39 cellular contexts compared by ENCODE assay signal in the genomic region with DNA sequence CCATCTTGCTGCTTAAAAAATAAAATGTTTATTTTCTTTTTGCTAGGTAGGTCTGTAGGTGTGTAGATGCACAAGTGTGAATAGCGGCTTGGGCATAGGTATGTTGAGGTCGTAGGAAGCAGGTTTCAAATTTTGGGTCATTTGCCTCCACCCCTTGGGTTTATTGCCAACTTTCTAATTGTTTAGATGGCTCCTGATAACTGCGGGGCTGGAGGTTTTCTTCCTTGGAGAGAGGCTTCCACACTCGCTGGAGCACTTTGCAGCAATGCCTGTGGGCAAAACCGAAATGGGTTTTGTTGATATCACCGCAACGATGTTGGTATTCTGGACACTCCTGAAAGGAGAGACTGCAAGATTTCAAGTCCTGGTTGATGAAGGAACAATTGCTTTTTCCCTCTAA. TPM values are rescaled to one million over a fixed set of nuclear protein-coding genes. Genes with fewer than 3 reads are reported as not detected.
"Had no signal": no experiment of that assay in that cellular context is flagged by ENCODE, and none has a peak within 500 bp of the region (broad histone marks: within the 10 kb centered on the region; RNA-seq: fewer than 3 reads in every experiment).

No MANE protein-coding gene starts in this region.

- H3K9me3 ChIP-seq: MG63 had no signal

- H3K36me3 ChIP-seq: MG63 had no signal

- H3K4me3 ChIP-seq: MG63 had no signal

- DNase-seq: Karpas-422, Kasumi-1, MG63, MM.1S, MV-4-11, NCI-H1048, NCI-H1092, NCI-H1092 treated with DMSO at 0.1 percent for 48 hours, NCI-H1105, NCI-H1105 treated with DMSO at 0.1 percent for 48 hours, NCI-H1417, NCI-H1417 treated with DMSO at 0.1 percent for 48 hours, NCI-H1436, NCI-H1436 treated with DMSO at 0.1 percent for 48 hours, NCI-H146, NCI-H1694, NCI-H1694 treated with DMSO at 0.1 percent for 48 hours, NCI-H187, NCI-H187 treated with DMSO at 0.1 percent for 48 hours, NCI-H1930, NCI-H2029, NCI-H2029 treated with DMSO at 0.1 percent for 48 hours, NCI-H2081, NCI-H2081 treated with DMSO at 0.1 percent for 48 hours, NCI-H2107, NCI-H2171, NCI-H2171 treated with DMSO at 0.1 percent for 48 hours, NCI-H2227 treated with DMSO at 0.1 percent for 48 hours, NCI-H226, NCI-H345, NCI-H446, NCI-H446 treated with DMSO at 0.1 percent for 48 hours, NCI-H510A, NCI-H510A treated with DMSO at 0.1 percent for 48 hours, NCI-H524 had no signal

RNA-seq across cellular contexts. Expression of gene POU4F2, which starts 3.9 kb away (rescaled TPM):
- total RNA-seq: LHCN-M2, M059J, MCF 10A, NCI-H460 had no signal
